In genomic region chr19:2062770-2063169, GRCh38 we compare ENCODE assay signal across 12 cellular contexts. TPM values are rescaled to one million over a fixed set of nuclear protein-coding genes. Genes with fewer than 3 reads are reported as not detected.
DNase-seq lines count a peak whose midpoint lies in the region; ATAC-seq, FAIRE-seq and TF ChIP-seq lines count a peak whose summit lies in the region.
"Had no signal": no experiment of that assay in that cellular context is flagged by ENCODE, and none has a peak within 500 bp of the region (broad histone marks: within the 10 kb centered on the region; RNA-seq: fewer than 3 reads in every experiment).

No MANE protein-coding gene starts in this region.

- no peaks in the 10 kb centered on the region for H3K36me3 ChIP-seq in BLaER1
- no peaks in the 10 kb centered on the region for H3K36me3 ChIP-seq in pancreas
- H3K36me3 ChIP-seq in mammary epithelial cell (ENCODE audit: insufficient read depth, low read length): no peaks in the 10 kb centered on the region

- H3K9ac ChIP-seq in BLaER1 (peak overlapping the region; percentile 88; the same call in 1 of the 2 replicates), mammary epithelial cell (ENCODE audit: insufficient read depth, low read length) (no peak overlapping the region)

- H3K4me3 ChIP-seq in BLaER1 (no peak overlapping the region), GM12865 (ENCODE audit: low read depth, low read length) (peak overlapping the region; percentile 65), pancreas (no peak overlapping the region), mammary epithelial cell (replicated peaks in 1 of 3; ENCODE audit: insufficient read depth in 1 of 3, low read depth in 2 of 3, low read length in 3 of 3) (no peak overlapping the region)
- H3K4me3 ChIP-seq: body of pancreas had no signal

- H3K27ac Mint-ChIP-seq in activated T-helper 2 cell treated with anti-CD3 and anti-CD28 coated beads, Interferon-gamma antibody, Interleukin-2, Interleukin-4, amounts not matched to agents 10 μg/mL and 5 μg/mL and 100 μg/mL, durations not matched to agents 14 hours and 24 hours and 36 hours: peak overlapping the region; percentile 64
- H3K27ac Mint-ChIP-seq in natural killer cell treated with Interleukin-12 subunit alpha and Interleukin-12 subunit beta and Interleukin-15 and Interleukin-18, amount 100 ng/mL, for 72 hours: peak overlapping the region; percentile 64 to 69

- BruUV-seq in mammary epithelial cell (replicated peaks; lab: Mats Ljungman, UMichigan): no TSS peak

- TF ChIP-seq CTCF in GM12865 (IDR thresholded peaks at IDR 0.05; ENCODE audit: insufficient read depth, low read depth, low read length, missing control alignments) (no peak), pancreas (IDR thresholded peaks at IDR 0.05) (no peak), mammary epithelial cell (conservative IDR thresholded peaks at IDR 0.05 in 1 of 2, IDR thresholded peaks at IDR 0.05 in 1 of 2; ENCODE audit: extremely low read depth in 1 of 2, insufficient read depth in 1 of 2, low read depth in 1 of 2, low read length in 2 of 2) (no peak)

- H3K9me3 Mint-ChIP-seq in activated T-helper 2 cell treated with anti-CD3 and anti-CD28 coated beads, Interferon-gamma antibody, Interleukin-2, Interleukin-4, amounts not matched to agents 10 μg/mL and 5 μg/mL and 100 μg/mL, durations not matched to agents 14 hours and 24 hours and 36 hours: no peaks in the 10 kb centered on the region
- no peaks in the 10 kb centered on the region for H3K9me3 Mint-ChIP-seq in natural killer cell treated with Interleukin-12 subunit alpha and Interleukin-12 subunit beta and Interleukin-15 and Interleukin-18, amount 100 ng/mL, for 72 hours

- no peaks in the 10 kb centered on the region for H3K79me2 ChIP-seq in mammary epithelial cell (ENCODE audit: insufficient read depth, low read length)

- no peaks in the 10 kb centered on the region for H3K27me3 Mint-ChIP-seq in activated T-helper 2 cell treated with anti-CD3 and anti-CD28 coated beads, Interferon-gamma antibody, Interleukin-2, Interleukin-4, amounts not matched to agents 10 μg/mL and 5 μg/mL and 100 μg/mL, durations not matched to agents 14 hours and 24 hours and 36 hours (ENCODE audit: low read depth)
- no peaks in the 10 kb centered on the region for H3K27me3 Mint-ChIP-seq in natural killer cell treated with Interleukin-12 subunit alpha and Interleukin-12 subunit beta and Interleukin-15 and Interleukin-18, amount 100 ng/mL, for 72 hours

- intact Hi-C loops in activated T-helper 2 cell treated with anti-CD3 and anti-CD28 coated beads, Interferon-gamma antibody, Interleukin-2, Interleukin-4, amounts not matched to agents 10 μg/mL and 5 μg/mL and 100 μg/mL, durations not matched to agents 14 hours and 24 hours and 36 hours (cut with micrococcal nuclease): loop anchor here (5.0 kb wide), 1 partner anchor 35 kb away; the partner anchor contains the start of genes IZUMO4 and MOB3A
- intact Hi-C loops in pancreas (cut with DNase I) (loop anchor here in 1 of 3 donors (10.0 kb wide), 1 partner anchor 128 kb away; no protein-coding TSS in a partner anchor), mammary epithelial cell (cut with micrococcal nuclease) (no loop called here)

- FAIRE-seq in pancreas (lab: Jason Lieb, UNC): no peak

- dilution Hi-C loops in mammary epithelial cell (cut with HindIII; ENCODE audit: low sequenced_read_pairs): loop anchor here (5.0 to 10.0 kb wide), 3 partner anchors 70 to 190 kb away; no protein-coding TSS in a partner anchor

- H3K9me3 ChIP-seq in BLaER1: no peaks in the 10 kb centered on the region
- H3K9me3 ChIP-seq in pancreas: no peaks in the 10 kb centered on the region
- H3K9me3 ChIP-seq in mammary epithelial cell (replicated peaks; ENCODE audit: insufficient read depth, low read length): no peaks in the 10 kb centered on the region
- H3K9me3 ChIP-seq: body of pancreas had no signal

- peak overlapping the region; percentile 93 for H3K4me2 ChIP-seq in BLaER1
- no peak overlapping the region for H3K4me2 ChIP-seq in mammary epithelial cell (ENCODE audit: insufficient read depth, low read depth, low read length)

- H3K36me3 Mint-ChIP-seq in activated T-helper 2 cell treated with anti-CD3 and anti-CD28 coated beads, Interferon-gamma antibody, Interleukin-2, Interleukin-4, amounts not matched to agents 10 μg/mL and 5 μg/mL and 100 μg/mL, durations not matched to agents 14 hours and 24 hours and 36 hours (ENCODE audit: low read depth): no peaks in the 10 kb centered on the region
- H3K36me3 Mint-ChIP-seq in natural killer cell treated with Interleukin-12 subunit alpha and Interleukin-12 subunit beta and Interleukin-15 and Interleukin-18, amount 100 ng/mL, for 72 hours: no peaks in the 10 kb centered on the region

- no peaks in the 10 kb centered on the region for H4K20me1 ChIP-seq in BLaER1
- H4K20me1 ChIP-seq in mammary epithelial cell (ENCODE audit: insufficient read depth, low read length): no peaks in the 10 kb centered on the region

- no peaks in the 10 kb centered on the region for H3K27me3 ChIP-seq in BLaER1
- H3K27me3 ChIP-seq in pancreas: no peaks in the 10 kb centered on the region
- H3K27me3 ChIP-seq in mammary epithelial cell (ENCODE audit: insufficient read depth, low read length): no peaks in the 10 kb centered on the region
- H3K27me3 ChIP-seq: body of pancreas had no signal

- peaks cover 19% of the 10 kb centered on the region for H3K4me1 Mint-ChIP-seq in activated T-helper 2 cell treated with anti-CD3 and anti-CD28 coated beads, Interferon-gamma antibody, Interleukin-2, Interleukin-4, amounts not matched to agents 10 μg/mL and 5 μg/mL and 100 μg/mL, durations not matched to agents 14 hours and 24 hours and 36 hours (ENCODE audit: low read depth)
- H3K4me1 Mint-ChIP-seq in natural killer cell treated with Interleukin-12 subunit alpha and Interleukin-12 subunit beta and Interleukin-15 and Interleukin-18, amount 100 ng/mL, for 72 hours (ENCODE audit: low read depth in 2 of 2): peaks cover 15 to 23% of the 10 kb centered on the region in 2 donors

- 93 to 94% methylated on average over 9 of the region's 9 CpGs for WGBS in pancreas, 2 donors
- WGBS in mammary epithelial cell (ENCODE audit: low coverage, missing lambda C conversion rate): 91% methylated on average over 9 of the region's 9 CpGs

- peaks cover 73% of the 10 kb centered on the region for H3K4me1 ChIP-seq in BLaER1
- peaks cover 22 to 29% (median 27%) of the 10 kb centered on the region in 3 donors for H3K4me1 ChIP-seq in pancreas
- peaks cover 52% of the 10 kb centered on the region for H3K4me1 ChIP-seq in mammary epithelial cell (ENCODE audit: insufficient read depth, low read length)

- no peak overlapping the region; the same call in 1 of the 2 replicates for H3K27ac ChIP-seq in BLaER1
- H3K27ac ChIP-seq in pancreas: no peak overlapping the region
- H3K27ac ChIP-seq in mammary epithelial cell (ENCODE audit: insufficient read depth, low read depth, low read length): no peak overlapping the region

- ATAC-seq in natural killer cell treated with Interleukin-12 subunit alpha and Interleukin-12 subunit beta and Interleukin-15 and Interleukin-18, amount 100 ng/mL, for 72 hours: no peak
- ATAC-seq in pancreas (no peak), HG03521 (IDR thresholded peaks at IDR 0.05; ENCODE audit: unreplicated experiment) (no peak)
- ATAC-seq: body of pancreas, PC-3 had no signal

- no peak overlapping the region for H2AFZ ChIP-seq in mammary epithelial cell (ENCODE audit: low read depth, low read length)

- no peak for DNase-seq in GM12865 (ENCODE audit: low read depth)
- DNase-seq in activated T-helper 2 cell treated with anti-CD3 and anti-CD28 coated beads, Interferon-gamma antibody, Interleukin-2, Interleukin-4, amounts not matched to agents 10 μg/mL and 5 μg/mL and 100 μg/mL, durations not matched to agents 14 hours and 24 hours and 36 hours (ENCODE audit: low spot score): no peak
- DNase-seq in natural killer cell treated with Interleukin-12 subunit alpha and Interleukin-12 subunit beta and Interleukin-15 and Interleukin-18, amount 100 ng/mL, for 72 hours (ENCODE audit: low spot score): no peak
- DNase-seq in pancreas: no peak
- DNase-seq in mammary epithelial cell: no peak
- no peak for DNase-seq in NCI-H524 treated with DMSO at 0.1 percent for 48 hours (lab: John Stamatoyannopoulos, UW)
- DNase-seq: activated CD4-positive, CD25-positive, alpha-beta regulatory T cell; body of pancreas; NCI-H2081; PC-3 had no signal

- CTCF ChIA-PET in mammary epithelial cell (lab: Charles Lee; ENCODE audit: low non-redundant PET): no interaction called here

- peak overlapping the region; percentile 87 for H3K4me3 Mint-ChIP-seq in activated T-helper 2 cell treated with anti-CD3 and anti-CD28 coated beads, Interferon-gamma antibody, Interleukin-2, Interleukin-4, amounts not matched to agents 10 μg/mL and 5 μg/mL and 100 μg/mL, durations not matched to agents 14 hours and 24 hours and 36 hours (ENCODE audit: low read depth)
- peak overlapping the region; percentile 83 for H3K4me3 Mint-ChIP-seq in natural killer cell treated with Interleukin-12 subunit alpha and Interleukin-12 subunit beta and Interleukin-15 and Interleukin-18, amount 100 ng/mL, for 72 hours

- in situ Hi-C loops in mammary epithelial cell (cut with MboI; ENCODE audit: low sequenced_read_pairs in 2 of 2): no loop called here

RNA-seq across cellular contexts. Expression of gene MKNK2, which starts 11.7 kb away (rescaled TPM):
- 161 and 176 TPM in 2 replicates for total RNA-seq in activated T-helper 2 cell treated with anti-CD3 and anti-CD28 coated beads, Interferon-gamma antibody, Interleukin-2, Interleukin-4, amounts not matched to agents 10 μg/mL and 5 μg/mL and 100 μg/mL, durations not matched to agents 14 hours and 24 hours and 36 hours
- total RNA-seq in natural killer cell treated with Interleukin-12 subunit alpha and Interleukin-12 subunit beta and Interleukin-15 and Interleukin-18, amount 100 ng/mL, for 72 hours: 100 to 1,000 TPM; 303 to 308 TPM
- total RNA-seq in pancreas: 100 to 1,000 TPM; 178 to 446 (median 252) TPM
- polyA plus RNA-seq in pancreas: 100 to 1,000 TPM; 102 to 143 TPM
- 100 to 1,000 TPM in 1 of 2 donors, 10 to 100 TPM in 1; 91.7 to 248 TPM for total RNA-seq in mammary epithelial cell
- 152 TPM for polyA plus RNA-seq in mammary epithelial cell
- polyA minus RNA-seq in mammary epithelial cell: 244 TPM

RNA-seq across cellular contexts. Expression of gene MOB3A, which starts 33.4 kb away (rescaled TPM):
- 175 and 181 TPM in 2 replicates for total RNA-seq in activated T-helper 2 cell treated with anti-CD3 and anti-CD28 coated beads, Interferon-gamma antibody, Interleukin-2, Interleukin-4, amounts not matched to agents 10 μg/mL and 5 μg/mL and 100 μg/mL, durations not matched to agents 14 hours and 24 hours and 36 hours
- total RNA-seq in natural killer cell treated with Interleukin-12 subunit alpha and Interleukin-12 subunit beta and Interleukin-15 and Interleukin-18, amount 100 ng/mL, for 72 hours: 100 to 1,000 TPM; 180 to 212 TPM
- total RNA-seq in pancreas (10 to 100 TPM; 14.5 to 26.0 (median 17.4) TPM), mammary epithelial cell (10 to 100 TPM; 22.0 to 91.4 TPM)
- polyA plus RNA-seq in pancreas (10 to 100 TPM in 1 of 2 donors, 1 to 10 TPM in 1; 9.2 to 11.1 TPM), mammary epithelial cell (84.2 TPM)
- 147 TPM for polyA minus RNA-seq in mammary epithelial cell

RNA-seq across cellular contexts. Expression of gene IZUMO4, which starts 33.9 kb away (rescaled TPM):
- 7.6 and 9.5 TPM in 2 replicates for total RNA-seq in activated T-helper 2 cell treated with anti-CD3 and anti-CD28 coated beads, Interferon-gamma antibody, Interleukin-2, Interleukin-4, amounts not matched to agents 10 μg/mL and 5 μg/mL and 100 μg/mL, durations not matched to agents 14 hours and 24 hours and 36 hours
- total RNA-seq in natural killer cell treated with Interleukin-12 subunit alpha and Interleukin-12 subunit beta and Interleukin-15 and Interleukin-18, amount 100 ng/mL, for 72 hours: 1 to 10 TPM; 5.7 to 5.9 TPM
- total RNA-seq in pancreas (10 to 100 TPM in 1 of 6 donors, 1 to 10 TPM in 5; 5.2 to 10.5 (median 7.0) TPM), mammary epithelial cell (10 to 100 TPM in 1 of 2 donors, 1 to 10 TPM in 1; 1.2 to 11.2 TPM)
- polyA plus RNA-seq in pancreas (10 to 100 TPM; 32.8 to 42.2 TPM), mammary epithelial cell (12.6 TPM)
- 8.8 TPM for polyA minus RNA-seq in mammary epithelial cell

RNA-seq across cellular contexts. Expression of gene BTBD2, which starts 47.3 kb away (rescaled TPM):
- 41.3 and 47.0 TPM in 2 replicates for total RNA-seq in activated T-helper 2 cell treated with anti-CD3 and anti-CD28 coated beads, Interferon-gamma antibody, Interleukin-2, Interleukin-4, amounts not matched to agents 10 μg/mL and 5 μg/mL and 100 μg/mL, durations not matched to agents 14 hours and 24 hours and 36 hours
- total RNA-seq in natural killer cell treated with Interleukin-12 subunit alpha and Interleukin-12 subunit beta and Interleukin-15 and Interleukin-18, amount 100 ng/mL, for 72 hours: 10 to 100 TPM; 19.9 to 23.0 TPM
- 10 to 100 TPM; 33.9 to 46.4 (median 36.6) TPM for total RNA-seq in pancreas
- 10 to 100 TPM; 35.6 to 44.4 TPM for polyA plus RNA-seq in pancreas
- 10 to 100 TPM; 39.5 to 62.8 TPM for total RNA-seq in mammary epithelial cell
- 25.9 TPM for polyA plus RNA-seq in mammary epithelial cell
- polyA minus RNA-seq in mammary epithelial cell: 39.2 TPM
